In genomic region chr5:150506571-150507282, GRCh38 we compare ENCODE assay signal across 1 cellular context.
TF ChIP-seq lines count a peak whose summit lies in the region.

No MANE protein-coding gene starts in this region.

TF ChIP-seq in GM23338, 12 proteins besides CTCF, POLR2A, EP300 and RAD21 (continued from another document):
- no peak for TF ChIP-seq REST (IDR thresholded peaks at IDR 0.05; ENCODE audit: unreplicated experiment)
- no peak for TF ChIP-seq ZNF462 (CRISPR knock-in tag; IDR thresholded peaks at IDR 0.05)
- TF ChIP-seq EZH2 (IDR thresholded peaks at IDR 0.05; ENCODE audit: low read depth, unreplicated experiment), result no peak
- TF ChIP-seq EZH2phosphoT487 (IDR thresholded peaks at IDR 0.05; ENCODE audit: unreplicated experiment), result no peak
- TF ChIP-seq ETS1 (IDR thresholded peaks at IDR 0.05), result no peak
- no peak for TF ChIP-seq ZNF331 (CRISPR knock-in tag; IDR thresholded peaks at IDR 0.05; ENCODE audit: low read depth)
- no peak for TF ChIP-seq NANOG (IDR thresholded peaks at IDR 0.05; ENCODE audit: borderline replicate concordance)
